18 cellular contexts compared by ENCODE assay signal in the genomic region with DNA sequence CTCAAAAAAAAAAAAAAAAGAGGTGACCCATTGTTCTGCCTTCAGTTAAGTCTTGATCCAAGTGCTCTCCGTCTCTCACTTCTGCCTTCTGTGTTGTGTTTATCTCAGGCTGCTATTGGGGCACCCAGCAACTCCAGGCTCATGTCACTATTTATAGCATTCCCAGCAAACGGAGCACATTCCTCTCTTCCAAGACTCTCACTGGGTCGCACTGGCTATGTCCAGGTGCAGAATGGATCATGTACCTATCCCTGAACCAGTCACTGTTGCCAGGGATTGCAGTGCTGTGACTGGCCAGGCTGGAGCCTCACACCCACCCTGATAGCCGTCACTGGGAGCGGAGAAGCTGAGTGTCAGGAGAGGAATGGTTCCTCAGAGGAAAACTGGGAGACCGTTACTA. TPM values are rescaled to one million over a fixed set of nuclear protein-coding genes. Genes with fewer than 3 reads are reported as not detected.
DNase-seq lines count a peak whose midpoint lies in the region; ATAC-seq and TF ChIP-seq lines count a peak whose summit lies in the region.
"Had no signal": no experiment of that assay in that cellular context is flagged by ENCODE, and none has a peak within 500 bp of the region (broad histone marks: within the 10 kb centered on the region; RNA-seq: fewer than 3 reads in every experiment).

No MANE protein-coding gene starts in this region.

- ATAC-seq in right cardiac atrium (peak; percentile 63 to 71), psoas muscle (peak; percentile 76 to 93 (median 87)), GM18502 (IDR thresholded peaks at IDR 0.05; ENCODE audit: poor library complexity, unreplicated experiment) (no peak), GM18520 (IDR thresholded peaks at IDR 0.05; ENCODE audit: unreplicated experiment) (no peak)
- ATAC-seq: K562, Panc1 had no signal

- WGBS in right cardiac atrium, result 52% methylated on average over 6 of the region's 6 CpGs
- WGBS in psoas muscle, 3 donors, result 40 to 47% (median 41%) methylated on average over 6 of the region's 6 CpGs

- peaks cover 0 to 20% of the 10 kb centered on the region in 2 donors for H3K36me3 ChIP-seq in psoas muscle (ENCODE audit: insufficient read depth in 1 of 2, low read depth in 1 of 2)
- H3K36me3 ChIP-seq: right lobe of liver had no signal

- peak overlapping the region; percentile 55; the same call in 1 of the 2 replicates for H3K27ac Mint-ChIP-seq in HFFc6
- peak overlapping the region; percentile 65 for H3K27ac Mint-ChIP-seq in chondrocyte (ENCODE audit: unreplicated experiment)
- H3K27ac Mint-ChIP-seq: activated CD4-positive, alpha-beta T cell treated with anti-CD3 and anti-CD28 coated beads, Interleukin-2, amount 10 ng/mL, durations not matched to agents 24 days and 14 days had no signal

- H3K4me3 ChIP-seq in right cardiac atrium (ENCODE audit: low read length) (no peak overlapping the region), psoas muscle (no peak overlapping the region)
- H3K4me3 ChIP-seq: K562, right lobe of liver had no signal

- H3K36me3 Mint-ChIP-seq in HFFc6 (ENCODE audit: low read depth), result no peaks in the 10 kb centered on the region; the same call in 1 of the 2 replicates
- H3K36me3 Mint-ChIP-seq in chondrocyte (ENCODE audit: low read depth), result peaks cover 7% of the 10 kb centered on the region

- no peak for TF ChIP-seq CTCF in HFFc6 (IDR thresholded peaks at IDR 0.05)
- no peak for TF ChIP-seq CTCF in chondrocyte (IDR thresholded peaks at IDR 0.05)
- no peak for TF ChIP-seq CTCF in psoas muscle (IDR thresholded peaks at IDR 0.05)

- H3K27ac ChIP-seq in right cardiac atrium (ENCODE audit: low read length) (no peak overlapping the region), psoas muscle (peak overlapping the region; percentile 72)
- H3K27ac ChIP-seq: right lobe of liver had no signal

- H3K27me3 ChIP-seq in right cardiac atrium (ENCODE audit: control insufficient read depth, insufficient read depth), result no peaks in the 10 kb centered on the region
- no peaks in the 10 kb centered on the region for H3K27me3 ChIP-seq in psoas muscle (ENCODE audit: insufficient read depth in 3 of 3, low read length in 2 of 3)
- H3K27me3 ChIP-seq: right lobe of liver had no signal

- intact Hi-C loops in right cardiac atrium (cut with DNase I) (no loop called here), psoas muscle (cut with DNase I) (no loop called here)

- no peaks in the 10 kb centered on the region for H3K9me3 Mint-ChIP-seq in HFFc6
- H3K9me3 Mint-ChIP-seq in chondrocyte (ENCODE audit: low read depth), result no peaks in the 10 kb centered on the region
- H3K9me3 Mint-ChIP-seq: activated CD4-positive, alpha-beta T cell treated with anti-CD3 and anti-CD28 coated beads, Interleukin-2, amount 10 ng/mL, durations not matched to agents 24 days and 14 days had no signal

- DNase-seq in HFFc6, result no peak
- no peak for DNase-seq in chondrocyte (ENCODE audit: low spot score)
- DNase-seq in right cardiac atrium, result peak in 1 of 3 donors; percentile 18
- DNase-seq in psoas muscle, result peak in 1 of 2 donors; percentile 74
- DNase-seq in NCI-H1694 treated with DMSO at 0.1 percent for 48 hours (lab: John Stamatoyannopoulos, UW), result no peak
- DNase-seq in RPMI8226, result no peak
- DNase-seq: activated CD4-positive, alpha-beta T cell treated with anti-CD3 and anti-CD28 coated beads, Interleukin-2, amount 10 ng/mL, durations not matched to agents 24 days and 14 days; activated naive CD4-positive, alpha-beta T cell treated with Interleukin-2 at 50 U/mL for 16 hours; EL; islet precursor cell; NCI-H187; NCI-H226; right lobe of liver; stimulated activated CD4-positive, alpha-beta T cell treated with anti-CD3 and anti-CD28 coated beads, Interleukin-1b, Interleukin-23, amount 100 ng/mL, for 48 hours had no signal

- H3K4me1 Mint-ChIP-seq in HFFc6 (ENCODE audit: low read depth) (peaks cover 26% of the 10 kb centered on the region), chondrocyte (ENCODE audit: low read depth) (peaks cover 19% of the 10 kb centered on the region)
- H3K4me1 Mint-ChIP-seq: activated CD4-positive, alpha-beta T cell treated with anti-CD3 and anti-CD28 coated beads, Interleukin-2, amount 10 ng/mL, durations not matched to agents 24 days and 14 days had no signal

- H3K4me1 ChIP-seq in right cardiac atrium (ENCODE audit: control insufficient read depth, insufficient read depth, low read length) (no peaks in the 10 kb centered on the region), psoas muscle (peaks cover 28% of the 10 kb centered on the region)
- H3K4me1 ChIP-seq: right lobe of liver had no signal

- H3K9me3 ChIP-seq in right cardiac atrium (ENCODE audit: control insufficient read depth, low read length) (no peaks in the 10 kb centered on the region), psoas muscle (no peaks in the 10 kb centered on the region)
- H3K9me3 ChIP-seq: right lobe of liver had no signal

- H3K27me3 Mint-ChIP-seq in HFFc6 (ENCODE audit: insufficient read depth), result no peaks in the 10 kb centered on the region; the same call in 1 of the 2 replicates
- no peaks in the 10 kb centered on the region for H3K27me3 Mint-ChIP-seq in chondrocyte (ENCODE audit: low read depth)
- H3K27me3 Mint-ChIP-seq: activated CD4-positive, alpha-beta T cell treated with anti-CD3 and anti-CD28 coated beads, Interleukin-2, amount 10 ng/mL, durations not matched to agents 24 days and 14 days had no signal

- H3K4me3 Mint-ChIP-seq in HFFc6 (no peak overlapping the region), chondrocyte (ENCODE audit: unreplicated experiment) (no peak overlapping the region)
- H3K4me3 Mint-ChIP-seq: activated CD4-positive, alpha-beta T cell treated with anti-CD3 and anti-CD28 coated beads, Interleukin-2, amount 10 ng/mL, durations not matched to agents 24 days and 14 days had no signal

RNA-seq across cellular contexts. Expression of a gene that starts 31.2 kb away (rescaled TPM):
- total RNA-seq in HFFc6 (2021; fragmentation: NEBNext Ultra II Directional; extraction: Animal tissue kit (Norgen Biotek cat#: 25700)), result 1 to 10 TPM; 3.2 to 4.2 (median 3.6) TPM
- total RNA-seq in chondrocyte (9.6 to 14.1 TPM (median 10.8 TPM) in 3 replicates), right cardiac atrium (10 to 100 TPM; 15.2 to 23.3 (median 22.0) TPM), psoas muscle (1 to 10 TPM; 3.3 to 4.8 (median 3.9) TPM)
- polyA plus RNA-seq in right cardiac atrium (11.2 TPM), psoas muscle (1 to 10 TPM; 1.4 to 4.3 (median 1.6) TPM)

RNA-seq across cellular contexts. Expression of a gene that starts 41.5 kb away (rescaled TPM):
- total RNA-seq in HFFc6 (2021; fragmentation: NEBNext Ultra II Directional; extraction: Animal tissue kit (Norgen Biotek cat#: 25700)), result 10 to 100 TPM; 18.5 to 22.0 (median 20.9) TPM
- total RNA-seq in chondrocyte (18.8 to 19.7 TPM (median 19.4 TPM) in 3 replicates), right cardiac atrium (10 to 100 TPM in 3 of 4 donors, 1 to 10 TPM in 1; 9.6 to 14.9 (median 13.0) TPM), psoas muscle (10 to 100 TPM in 3 of 4 donors, 1 to 10 TPM in 1; 9.2 to 13.0 (median 11.8) TPM)
- polyA plus RNA-seq in right cardiac atrium (7.6 TPM), psoas muscle (1 to 10 TPM; 2.8 to 7.5 (median 3.0) TPM)

RNA-seq across cellular contexts. Expression of a gene that starts 49.7 kb away (rescaled TPM):
- 10 to 100 TPM in 5 of 6 experiments, 1 to 10 TPM in 1; 9.7 to 13.8 (median 12.6) TPM for total RNA-seq in HFFc6 (2021; fragmentation: NEBNext Ultra II Directional; extraction: Animal tissue kit (Norgen Biotek cat#: 25700))
- 15.3 to 16.6 TPM (median 15.6 TPM) in 3 replicates for total RNA-seq in chondrocyte
- total RNA-seq in right cardiac atrium, result 1 to 10 TPM; 5.9 to 7.6 (median 7.1) TPM
- 5.8 TPM for polyA plus RNA-seq in right cardiac atrium
- total RNA-seq in psoas muscle, result 10 to 100 TPM; 11.4 to 21.2 (median 15.5) TPM
- polyA plus RNA-seq in psoas muscle, result 10 to 100 TPM; 11.0 to 29.7 (median 12.7) TPM

Comparison
In these comparisons a context has a peak if more than half of its experiments do, and no peak if none do; other contexts are left out.
1. ATAC-seq: peak in right cardiac atrium (2 of 2) and psoas muscle (4 of 4); none in GM18502 (single experiment) and GM18520 (single experiment).